8 cellular contexts compared by ENCODE assay signal in genomic region chr1:26744075-26744958, GRCh38. TPM values are rescaled to one million over a fixed set of nuclear protein-coding genes. Genes with fewer than 3 reads are reported as not detected.
DNase-seq lines count a peak whose midpoint lies in the region; ATAC-seq and TF ChIP-seq lines count a peak whose summit lies in the region.

No MANE protein-coding gene starts in this region.

- ATAC-seq in GM18499 (IDR thresholded peaks at IDR 0.05; ENCODE audit: insufficient read depth, unreplicated experiment) (peak; percentile 91), HG02678 (IDR thresholded peaks at IDR 0.05; ENCODE audit: unreplicated experiment) (peak; percentile 96)

- TF ChIP-seq CTCF in dorsolateral prefrontal cortex (IDR thresholded peaks at IDR 0.05 in 54 of 56, conservative IDR thresholded peaks at IDR 0.05 in 2 of 56; ENCODE audit: low read depth in 1 of 56, partially characterized antibody in 56 of 56), result peak in 1 of 56 donors; percentile 26

- intact Hi-C loops in dorsolateral prefrontal cortex (cut with DNase I), result no loop called here

- DNase-seq in NCI-H2081 (lab: John Stamatoyannopoulos, UW) (peak; percentile 41 to 76), dorsolateral prefrontal cortex (peak in 9 of 10 donors; percentile 48 to 87 (median 75)), medulla oblongata (ENCODE audit: extremely low spot score) (peak; percentile 87), HuH-7.5 (ENCODE audit: low spot score) (no peak)
- DNase-seq in activated CD4-positive, alpha-beta T cell treated with anti-CD3 and anti-CD28 coated beads, Interleukin-2, amount 50 U/mL, for 24 hours (ENCODE audit: low read depth in 1 of 2, low spot score in 1 of 2), result peak; percentile 37 to 82
- DNase-seq in stimulated activated CD8-positive, alpha-beta memory T cell treated with anti-CD3 and anti-CD28 coated beads, Interleukin-2, amount 100 ng/mL, for 1 hour (ENCODE audit: low read depth in 2 of 2), result peak; percentile 63

- H3K27ac ChIP-seq in dorsolateral prefrontal cortex, result peak overlapping the region in 58 of 59 donors; percentile 25 to 91 (median 76)

- H3K27me3 ChIP-seq in dorsolateral prefrontal cortex, result no peaks in the 10 kb centered on the region

- peak overlapping the region in 6 of 59 donors; percentile 4 to 13 (median 9) for H3K4me3 ChIP-seq in dorsolateral prefrontal cortex

RNA-seq across cellular contexts. Expression of gene PIGV, which starts 43.4 kb away (rescaled TPM):
- total RNA-seq in dorsolateral prefrontal cortex, result 10 to 100 TPM in 116 of 120 experiments, 1 to 10 TPM in 4; 9.1 to 22.9 (median 14.3) TPM

RNA-seq across cellular contexts. Expression of gene ARID1A, which starts 48.5 kb away (rescaled TPM):
- total RNA-seq in dorsolateral prefrontal cortex, result 100 to 1,000 TPM in 34 of 120 experiments, 10 to 100 TPM in 86; 65.3 to 158 (median 93.3) TPM
